18 cellular contexts compared by ENCODE assay signal in the genomic region with DNA sequence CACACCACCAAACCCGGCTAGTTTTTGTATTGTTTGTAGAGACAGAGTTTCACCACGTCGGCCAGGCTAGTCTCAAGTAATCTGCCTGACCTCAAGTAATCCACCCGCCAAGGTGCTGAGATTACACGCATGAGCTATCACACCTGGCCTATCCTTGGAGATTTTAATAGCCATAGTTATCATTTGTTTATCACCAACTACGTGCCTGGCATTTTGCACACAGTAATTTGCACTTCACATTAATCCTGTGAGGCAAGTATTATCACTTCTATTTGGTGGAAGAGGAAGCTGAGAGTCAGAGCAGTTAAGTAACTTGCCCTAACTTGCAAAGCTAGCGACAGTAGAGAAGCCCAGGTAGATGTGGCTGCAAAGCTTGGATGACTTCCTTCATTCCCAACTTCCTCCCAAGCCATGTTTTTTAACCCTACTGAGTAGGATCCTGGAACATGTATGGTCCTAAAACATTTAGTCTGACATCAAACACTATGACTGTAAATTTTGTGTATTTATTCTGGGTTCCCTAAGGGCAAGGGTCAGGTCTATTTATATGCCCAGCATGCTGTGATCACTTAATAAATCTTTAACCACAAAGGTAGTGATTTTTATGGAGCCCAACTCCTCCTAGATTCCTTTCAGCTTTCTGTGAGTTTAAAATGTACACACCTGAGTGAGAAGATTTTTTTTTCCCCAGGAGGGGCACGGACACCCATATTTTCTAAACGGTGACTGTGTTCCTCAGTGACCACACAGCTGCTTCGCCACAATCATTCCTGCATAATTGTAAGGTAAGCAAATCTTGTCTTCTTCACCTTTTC.
A peak's percentile ranks its signal among the peaks of the same experiment; 100 is the strongest.
DNase-seq lines count a peak whose midpoint lies in the region; ATAC-seq, FAIRE-seq and TF ChIP-seq lines count a peak whose summit lies in the region.
"Had no signal": no experiment of that assay in that cellular context is flagged by ENCODE, and none has a peak within 500 bp of the region (broad histone marks: within the 10 kb centered on the region; RNA-seq: fewer than 3 reads in every experiment).

No MANE protein-coding gene starts in this region.

- peak overlapping the region; percentile 23 to 42; a peak in 2 of 6 replicates for H3K27ac ChIP-seq in A549
- no peak overlapping the region for H3K27ac ChIP-seq in OCI-LY3 (ENCODE audit: low read length)
- H3K27ac ChIP-seq in kidney (ENCODE audit: low read depth in 2 of 2, low read length in 2 of 2) = no peak overlapping the region
- H3K27ac ChIP-seq in prostate gland = no peak overlapping the region

- TF ChIP-seq RAD21 in A549 (conservative IDR thresholded peaks at IDR 0.05 in 1 of 2, IDR thresholded peaks at IDR 0.05 in 1 of 2) = no peak

- peaks cover 17% of the 10 kb centered on the region for H3K4me1 ChIP-seq in A549
- peaks cover 28% of the 10 kb centered on the region for H3K4me1 ChIP-seq in OCI-LY3 (ENCODE audit: low read length)
- H3K4me1 ChIP-seq in kidney (ENCODE audit: control insufficient read depth in 1 of 2, insufficient read depth in 1 of 2, low read depth in 1 of 2, low read length in 2 of 2) = peaks cover 5 to 6% of the 10 kb centered on the region in 2 donors
- no peaks in the 10 kb centered on the region for H3K4me1 ChIP-seq in prostate gland (replicated peaks)

- CTCF ChIA-PET in A549 (lab: Yijun Ruan, JAX) = interaction anchor here (0.8 to 1.5 kb wide), 3 partner anchors 10 to 131 kb away, joined by 3 to 5 read pairs (median 3); no protein-coding TSS in a partner anchor

- H3K36me3 ChIP-seq in OCI-LY3 (replicated peaks; ENCODE audit: low read depth, low read length) (no peaks in the 10 kb centered on the region), kidney (ENCODE audit: control insufficient read depth in 1 of 2, insufficient read depth in 2 of 2, low read length in 2 of 2) (no peaks in the 10 kb centered on the region), prostate gland (no peaks in the 10 kb centered on the region)
- H3K36me3 ChIP-seq: MG63 had no signal

- intact Hi-C loops in kidney (cut with DNase I) (no loop called here), prostate gland (cut with DNase I) (no loop called here)

- H3K9ac ChIP-seq in OCI-LY3 (ENCODE audit: low read length) (0 out of 2 replicates have a peak overlapping the region, but pooled peaks have one; percentile 8), kidney (ENCODE audit: low read length in 2 of 2) (no peak overlapping the region)

- H4K20me1 ChIP-seq in OCI-LY3 (ENCODE audit: insufficient read depth, low read length) = no peaks in the 10 kb centered on the region

- no peak for TF ChIP-seq EP300 in A549 (IDR thresholded peaks at IDR 0.05)

- 75% methylated on average over 10 of the region's 10 CpGs for WGBS in A549 (ENCODE audit: missing lambda C conversion rate)
- WGBS in prostate gland = 40% methylated on average over 10 of the region's 10 CpGs

- H3K9me3 ChIP-seq in A549 = no peaks in the 10 kb centered on the region
- H3K9me3 ChIP-seq in OCI-LY3 (ENCODE audit: insufficient read depth, low read length) = no peaks in the 10 kb centered on the region
- H3K9me3 ChIP-seq in kidney (ENCODE audit: control insufficient read depth in 1 of 2, low read length in 2 of 2) = no peaks in the 10 kb centered on the region
- no peaks in the 10 kb centered on the region for H3K9me3 ChIP-seq in prostate gland
- H3K9me3 ChIP-seq: MG63 had no signal

- FAIRE-seq in A549 (lab: Jason Lieb, UNC) (no peak), kidney (lab: Jason Lieb, UNC) (no peak)

- no peak for TF ChIP-seq CTCF in A549 (IDR thresholded peaks at IDR 0.05)
- no peak for TF ChIP-seq CTCF in OCI-LY3 (IDR thresholded peaks at IDR 0.05; ENCODE audit: low read depth, low read length)
- TF ChIP-seq CTCF in kidney (IDR thresholded peaks at IDR 0.05; ENCODE audit: borderline replicate concordance, extremely low read depth, insufficient read depth) = no peak
- TF ChIP-seq CTCF in endothelial cell (IDR thresholded peaks at IDR 0.05; ENCODE audit: unreplicated experiment) = no peak
- no peak for TF ChIP-seq CTCF in prostate gland (IDR thresholded peaks at IDR 0.05)

- ATAC-seq in A549 = no peak
- no peak for ATAC-seq in HG02938 (IDR thresholded peaks at IDR 0.05; ENCODE audit: unreplicated experiment)
- ATAC-seq: effector memory CD8-positive, alpha-beta T cell had no signal

- H3K4me3 Mint-ChIP-seq in endothelial cell (ENCODE audit: unreplicated experiment) = no peak overlapping the region
- H3K4me3 Mint-ChIP-seq: CD4-positive, alpha-beta T cell; effector memory CD8-positive, alpha-beta T cell had no signal

- peak overlapping the region; percentile 59 for H3K4me2 ChIP-seq in A549
- H3K4me2 ChIP-seq in OCI-LY3 (ENCODE audit: low read length) = peak overlapping the region; percentile 53

- H3K79me2 ChIP-seq in OCI-LY3 (ENCODE audit: low read length) = no peaks in the 10 kb centered on the region

- H3K27ac Mint-ChIP-seq in endothelial cell (ENCODE audit: unreplicated experiment) = no peak overlapping the region
- H3K27ac Mint-ChIP-seq: CD4-positive, alpha-beta T cell; effector memory CD8-positive, alpha-beta T cell had no signal

- no peaks in the 10 kb centered on the region for H3K36me3 Mint-ChIP-seq in endothelial cell (ENCODE audit: low read depth, unreplicated experiment)

- TF ChIP-seq POLR2A in A549 (IDR thresholded peaks at IDR 0.05; ENCODE audit: low read length) (no peak), prostate gland (IDR thresholded peaks at IDR 0.05) (no peak)

- POLR2A ChIA-PET in A549 (lab: Yijun Ruan, JAX) = interaction anchor here (0.7 kb wide), 1 partner anchor 13 kb away, joined by 4 read pairs; no protein-coding TSS in a partner anchor

- H3K27me3 ChIP-seq in OCI-LY3 (ENCODE audit: low read depth, low read length) (no peaks in the 10 kb centered on the region), prostate gland (replicated peaks; ENCODE audit: insufficient read depth) (no peaks in the 10 kb centered on the region)
- H3K27me3 ChIP-seq: MG63 had no signal

- DNase-seq in A549 (ENCODE audit: low read depth in 1 of 2, low spot score in 1 of 2) (no peak), NCI-H1105 (lab: John Stamatoyannopoulos, UW) (peak; percentile 5), kidney (no peak), endothelial cell (ENCODE audit: low spot score) (no peak), prostate gland (ENCODE audit: low spot score) (no peak)
- DNase-seq in effector CD8-positive, alpha-beta T cell (lab: John Stamatoyannopoulos, UW) = no peak
- DNase-seq: ACHN; caudate nucleus; CD4-positive, alpha-beta T cell; effector memory CD8-positive, alpha-beta T cell; EL; kidney glomerular epithelial cell; MG63; NCI-H2081 treated with DMSO at 0.1 percent for 48 hours; stimulated activated CD4-positive, alpha-beta T cell treated with anti-CD3 and anti-CD28 coated beads, Interleukin-4, amount 100 ng/mL, for 1 hour; substantia nigra had no signal

- H3K9me3 Mint-ChIP-seq in endothelial cell (ENCODE audit: unreplicated experiment) = no peaks in the 10 kb centered on the region
- H3K9me3 Mint-ChIP-seq: CD4-positive, alpha-beta T cell; effector memory CD8-positive, alpha-beta T cell had no signal

- H3K27me3 Mint-ChIP-seq in endothelial cell (ENCODE audit: unreplicated experiment) = no peaks in the 10 kb centered on the region

- no peak overlapping the region for H2AFZ ChIP-seq in OCI-LY3 (ENCODE audit: low read depth, low read length)

- H3K4me3 ChIP-seq in A549 (no peak overlapping the region), OCI-LY3 (ENCODE audit: low read length) (0 out of 2 replicates have a peak overlapping the region, but pooled peaks have one; percentile 14), kidney (ENCODE audit: low read length in 2 of 2) (peak overlapping the region; percentile 5 to 25), prostate gland (no peak overlapping the region)
- H3K4me3 ChIP-seq: MG63 had no signal

- H3K4me1 Mint-ChIP-seq in endothelial cell (ENCODE audit: unreplicated experiment) = no peaks in the 10 kb centered on the region

TF ChIP-seq in A549, 52 proteins besides CTCF, POLR2A, EP300 and RAD21 (continues in another document):
- TF ChIP-seq RCOR1 (IDR thresholded peaks at IDR 0.05; ENCODE audit: low read depth, low read length) (no peak), HDAC2 (IDR thresholded peaks at IDR 0.05) (no peak), ELK1 (IDR thresholded peaks at IDR 0.05; ENCODE audit: low read depth, low read length) (no peak), MAZ (IDR thresholded peaks at IDR 0.05; ENCODE audit: borderline replicate concordance, low read depth, low read length) (no peak), NFE2L2 (conservative IDR thresholded peaks at IDR 0.05; ENCODE audit: low read length) (no peak), CHD4 (IDR thresholded peaks at IDR 0.05; ENCODE audit: borderline replicate concordance) (no peak), KDM1A (IDR thresholded peaks at IDR 0.05; ENCODE audit: low read depth) (no peak)

Comparison
In these comparisons a context has a peak if more than half of its experiments do, and no peak if none do; other contexts are left out.
1. H3K27ac ChIP-seq: peak in A549 (2 of 2); none in OCI-LY3 (single experiment), kidney (0 of 2) and prostate gland (0 of 2).
2. H3K4me3 ChIP-seq: peak in OCI-LY3 (single experiment) and kidney (2 of 2); none in A549 (single experiment) and prostate gland (0 of 2).